8 cellular contexts compared by ENCODE assay signal in genomic region chr2:33497177-33497787, GRCh38. TPM values are rescaled to one million over a fixed set of nuclear protein-coding genes. Genes with fewer than 3 reads are reported as not detected.
DNase-seq lines count a peak whose midpoint lies in the region; ATAC-seq and TF ChIP-seq lines count a peak whose summit lies in the region.

No MANE protein-coding gene starts in this region.

- no peak overlapping the region for H2AFZ ChIP-seq in neural progenitor cell (replicated peaks)

- peaks cover 14% of the 10 kb centered on the region for H3K4me1 Mint-ChIP-seq in activated T-helper 17 cell treated with anti-CD3 and anti-CD28 coated beads, Interleukin-2, amount 50 U/mL, for 72 hours
- H3K4me1 Mint-ChIP-seq in osteocyte (ENCODE audit: unreplicated experiment) (peaks cover 5% of the 10 kb centered on the region), neural progenitor cell (peaks cover 12% of the 10 kb centered on the region)

- H3K4me2 ChIP-seq in neural progenitor cell, result no peak overlapping the region

- H3K4me1 ChIP-seq in BE2C, result no peaks in the 10 kb centered on the region
- H3K4me1 ChIP-seq in neural progenitor cell, result peaks cover 3% of the 10 kb centered on the region

- no peaks in the 10 kb centered on the region for H4K20me1 ChIP-seq in neural progenitor cell (ENCODE audit: low read depth)

- TF ChIP-seq CTCF in BE2C (IDR thresholded peaks at IDR 0.05; ENCODE audit: low read depth, low read length), result no peak
- TF ChIP-seq CTCF in osteocyte (IDR thresholded peaks at IDR 0.05), result no peak
- TF ChIP-seq CTCF in neural progenitor cell (IDR thresholded peaks at IDR 0.05), result no peak

- no peak overlapping the region for H3K4me3 ChIP-seq in BE2C (ENCODE audit: low read depth, low read length)
- no peak overlapping the region for H3K4me3 ChIP-seq in neural progenitor cell

- no peaks in the 10 kb centered on the region for H3K9me3 Mint-ChIP-seq in activated T-helper 17 cell treated with anti-CD3 and anti-CD28 coated beads, Interleukin-2, amount 50 U/mL, for 72 hours
- H3K9me3 Mint-ChIP-seq in osteocyte (ENCODE audit: unreplicated experiment) (peaks cover 5% of the 10 kb centered on the region), neural progenitor cell (no peaks in the 10 kb centered on the region)

- ATAC-seq in GM19467 (IDR thresholded peaks at IDR 0.05; ENCODE audit: unreplicated experiment) (peak; percentile 40), HG03442 (IDR thresholded peaks at IDR 0.05; ENCODE audit: unreplicated experiment) (peak; percentile 42)
- peak; percentile 75 for ATAC-seq in activated T-helper 17 cell treated with anti-CD3 and anti-CD28 coated beads, Interleukin-2, amount 50 U/mL, for 72 hours (replicated peaks)

- H3K27ac ChIP-seq in neural progenitor cell, result no peak overlapping the region

- H3K36me3 ChIP-seq in BE2C (no peaks in the 10 kb centered on the region), neural progenitor cell (no peaks in the 10 kb centered on the region)

- H3K27ac Mint-ChIP-seq in activated T-helper 17 cell treated with anti-CD3 and anti-CD28 coated beads, Interleukin-2, amount 50 U/mL, for 72 hours, result no peak overlapping the region
- H3K27ac Mint-ChIP-seq in osteocyte (ENCODE audit: unreplicated experiment), result no peak overlapping the region
- H3K27ac Mint-ChIP-seq in neural progenitor cell, result no peak overlapping the region

- no peaks in the 10 kb centered on the region for H3K9me3 ChIP-seq in BE2C
- H3K9me3 ChIP-seq in neural progenitor cell (ENCODE audit: low read depth), result no peaks in the 10 kb centered on the region

- H3K4me3 Mint-ChIP-seq in activated T-helper 17 cell treated with anti-CD3 and anti-CD28 coated beads, Interleukin-2, amount 50 U/mL, for 72 hours, result no peak overlapping the region
- H3K4me3 Mint-ChIP-seq in osteocyte (ENCODE audit: unreplicated experiment) (no peak overlapping the region), neural progenitor cell (no peak overlapping the region)

- H3K27me3 ChIP-seq in BE2C (peaks cover 25% of the 10 kb centered on the region), neural progenitor cell (no peaks in the 10 kb centered on the region)

- H3K9ac ChIP-seq in neural progenitor cell, result no peak overlapping the region

- H3K27me3 Mint-ChIP-seq in activated T-helper 17 cell treated with anti-CD3 and anti-CD28 coated beads, Interleukin-2, amount 50 U/mL, for 72 hours, result no peaks in the 10 kb centered on the region
- H3K27me3 Mint-ChIP-seq in osteocyte (ENCODE audit: unreplicated experiment) (peaks cover 5% of the 10 kb centered on the region), neural progenitor cell (ENCODE audit: insufficient read depth, low read depth) (peaks cover 2% of the 10 kb centered on the region)

- no peaks in the 10 kb centered on the region for H3F3A ChIP-seq in neural progenitor cell (ENCODE audit: low read depth)

- H3K36me3 Mint-ChIP-seq in activated T-helper 17 cell treated with anti-CD3 and anti-CD28 coated beads, Interleukin-2, amount 50 U/mL, for 72 hours (ENCODE audit: low read depth), result no peaks in the 10 kb centered on the region
- H3K36me3 Mint-ChIP-seq in osteocyte (ENCODE audit: unreplicated experiment), result no peaks in the 10 kb centered on the region
- H3K36me3 Mint-ChIP-seq in neural progenitor cell, result no peaks in the 10 kb centered on the region

- H3K79me2 ChIP-seq in neural progenitor cell (ENCODE audit: low read depth), result no peaks in the 10 kb centered on the region

- DNase-seq in Daoy (ENCODE audit: low read depth) (peak; percentile 32), BE2C (no peak), osteocyte (ENCODE audit: extremely low spot score, unreplicated experiment) (no peak), neural progenitor cell (ENCODE audit: low spot score) (no peak)
- no peak for DNase-seq in activated naive CD4-positive, alpha-beta T cell treated with Interleukin-2 at 50 U/mL for 16 hours

RNA-seq across cellular contexts. Expression of gene RASGRP3, which starts 20.8 kb away (rescaled TPM):
- total RNA-seq in Daoy (2014; rRNA removed; shearing (Covaris generic)), result 3.2 and 6.7 TPM in 2 replicates
- 1 to 10 TPM; 2.3 to 5.7 TPM for total RNA-seq in activated T-helper 17 cell treated with anti-CD3 and anti-CD28 coated beads, Interleukin-2, amount 50 U/mL, for 72 hours
- 0.66 TPM for polyA plus RNA-seq in BE2C (2012; ENCODE audit: insufficient read depth, insufficient read length, low read depth)
- total RNA-seq in osteocyte (2.1 and 3.3 TPM in 2 replicates), neural progenitor cell (ENCODE audit: low replicate concordance) (not detected in 2 replicates)
